In the genomic region with DNA sequence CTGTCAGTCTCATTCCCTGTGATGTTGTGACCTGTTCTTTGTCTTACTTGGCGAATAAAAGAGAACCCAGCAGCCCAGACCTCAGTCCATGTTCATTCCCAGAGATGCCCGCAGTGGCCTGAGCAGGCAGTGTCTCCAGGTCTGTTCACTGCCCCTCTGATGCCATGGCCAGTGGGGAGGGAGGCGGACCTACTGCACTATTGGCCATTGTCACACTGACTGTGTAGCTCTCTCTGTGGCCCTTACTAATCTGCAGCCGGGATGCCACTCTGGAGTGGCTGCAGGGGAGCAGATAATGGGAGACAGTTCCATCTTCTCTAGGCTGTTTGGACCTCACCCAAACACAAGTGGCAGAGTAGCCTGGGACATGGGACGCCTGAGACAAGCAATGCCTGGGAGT, we compare ENCODE assay signal across 13 cellular contexts.
DNase-seq lines count a peak whose midpoint lies in the region; ATAC-seq and TF ChIP-seq lines count a peak whose summit lies in the region.
"Had no signal": no experiment of that assay in that cellular context is flagged by ENCODE, and none has a peak within 500 bp of the region (broad histone marks: within the 10 kb centered on the region; RNA-seq: fewer than 3 reads in every experiment).

No MANE protein-coding gene starts in this region.

- H3K27ac ChIP-seq in WERI-Rb-1: 0 out of 2 replicates have a peak overlapping the region, but pooled peaks have one; percentile 11
- H3K27ac ChIP-seq: GM23248, KMS-11, SJSA1 had no signal

- H3K27me3 ChIP-seq in WERI-Rb-1 (ENCODE audit: insufficient read depth, low read depth, severe bottlenecking): no peaks in the 10 kb centered on the region
- H3K27me3 ChIP-seq: SJSA1 had no signal

- no peak overlapping the region for H3K4me3 ChIP-seq in WERI-Rb-1 (ENCODE audit: low read depth, low read length)
- H3K4me3 ChIP-seq: GM23248, SJSA1 had no signal

- no peak for ATAC-seq in HG03159 (IDR thresholded peaks at IDR 0.05; ENCODE audit: unreplicated experiment)

- H3K36me3 ChIP-seq in WERI-Rb-1: no peaks in the 10 kb centered on the region
- H3K36me3 ChIP-seq: SJSA1 had no signal

- H3K9me3 ChIP-seq in WERI-Rb-1 (ENCODE audit: severe bottlenecking): no peaks in the 10 kb centered on the region
- H3K9me3 ChIP-seq: SJSA1 had no signal

- TF ChIP-seq CTCF in WERI-Rb-1 (IDR thresholded peaks at IDR 0.05; ENCODE audit: low read depth, low read length): no peak

- DNase-seq in HUDEP-2 (lab: John Stamatoyannopoulos, UW; ENCODE audit: unreplicated experiment in 76 of 76) (peak in 56 of 76 experiments; percentile 5 to 72 (median 34)), WERI-Rb-1 (no peak), medulla oblongata (ENCODE audit: extremely low spot score) (peak; percentile 25), NOMO-1 (lab: John Stamatoyannopoulos, UW; ENCODE audit: unreplicated experiment in 2 of 2) (no peak), kidney glomerular epithelial cell (lab: John Stamatoyannopoulos, UW) (no peak), globus pallidus (ENCODE audit: low spot score) (no peak)
- DNase-seq: GDM1, GM23248, NCI-H2227 treated with DMSO at 0.1 percent for 48 hours, NCI-H82 had no signal

Comparison
In these comparisons a context has a peak if more than half of its experiments do, and no peak if none do; other contexts are left out.
1. DNase-seq: peak in HUDEP-2 (56 of 76) and medulla oblongata (single experiment); none in WERI-Rb-1 (single experiment), NOMO-1 (0 of 2), kidney glomerular epithelial cell (single experiment) and globus pallidus (single experiment).